Comparison of ENCODE assay signal across 10 cellular contexts in the genomic region with DNA sequence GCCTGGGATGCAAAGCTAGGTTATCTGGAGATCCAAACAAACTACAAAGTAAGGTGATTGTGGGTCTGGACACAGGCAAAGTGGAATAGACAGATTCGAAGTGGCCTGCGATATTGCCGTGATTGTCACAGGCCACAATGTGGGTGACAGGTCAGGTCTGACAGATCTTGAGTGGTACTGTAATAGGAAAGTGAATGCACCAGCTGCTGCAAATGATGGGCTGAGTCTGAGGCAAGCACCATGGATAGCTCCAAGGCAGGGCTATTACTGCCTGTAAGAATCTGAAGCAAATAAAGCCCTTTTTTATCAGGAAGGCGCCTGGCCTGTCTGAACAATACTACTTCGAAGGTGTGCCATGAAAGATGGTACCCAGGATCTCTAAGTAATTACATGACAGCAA. TPM values are rescaled to one million over a fixed set of nuclear protein-coding genes. Genes with fewer than 3 reads are reported as not detected.
DNase-seq lines count a peak whose midpoint lies in the region; ATAC-seq and TF ChIP-seq lines count a peak whose summit lies in the region.
"Had no signal": no experiment of that assay in that cellular context is flagged by ENCODE, and none has a peak within 500 bp of the region (broad histone marks: within the 10 kb centered on the region; RNA-seq: fewer than 3 reads in every experiment).

No MANE protein-coding gene starts in this region.

- H3K36me3 Mint-ChIP-seq in activated CD8-positive, alpha-beta T cell treated with anti-CD3 and anti-CD28 coated beads for 36 hours (ENCODE audit: low read depth): peaks cover 15% of the 10 kb centered on the region

- no peak overlapping the region for H3K4me3 Mint-ChIP-seq in activated CD8-positive, alpha-beta T cell treated with anti-CD3 and anti-CD28 coated beads for 36 hours

- TF ChIP-seq CTCF in activated CD8-positive, alpha-beta T cell treated with anti-CD3 and anti-CD28 coated beads for 36 hours (IDR thresholded peaks at IDR 0.05): no peak
- no peak for TF ChIP-seq CTCF in transverse colon (IDR thresholded peaks at IDR 0.05)

- H3K27me3 ChIP-seq in transverse colon: no peaks in the 10 kb centered on the region

- H3K4me1 ChIP-seq in transverse colon: no peaks in the 10 kb centered on the region

- H3K36me3 ChIP-seq in transverse colon: no peaks in the 10 kb centered on the region

- H3K9me3 Mint-ChIP-seq in activated CD8-positive, alpha-beta T cell treated with anti-CD3 and anti-CD28 coated beads for 36 hours: no peaks in the 10 kb centered on the region

- no peak overlapping the region for H3K27ac ChIP-seq in transverse colon
- H3K27ac ChIP-seq: C4-2B had no signal

- no peaks in the 10 kb centered on the region for H3K27me3 Mint-ChIP-seq in activated CD8-positive, alpha-beta T cell treated with anti-CD3 and anti-CD28 coated beads for 36 hours

- intact Hi-C loops in activated CD8-positive, alpha-beta T cell treated with anti-CD3 and anti-CD28 coated beads for 36 hours (cut with micrococcal nuclease): no loop called here
- intact Hi-C loops in transverse colon (cut with DNase I; ENCODE audit: low total_unique reads): no loop called here

- H3K9me3 ChIP-seq in transverse colon: no peaks in the 10 kb centered on the region

- WGBS in transverse colon (ENCODE audit: low coverage in 1 of 2), 2 donors: 68 to 83% methylated on average over 1 to 5 of the region's 5 CpGs

- peaks cover 36% of the 10 kb centered on the region for H3K4me1 Mint-ChIP-seq in activated CD8-positive, alpha-beta T cell treated with anti-CD3 and anti-CD28 coated beads for 36 hours (ENCODE audit: low read depth)

- TF ChIP-seq EP300 in transverse colon (IDR thresholded peaks at IDR 0.05; ENCODE audit: low read depth): no peak

- in situ Hi-C loops in ACHN (cut with HindIII; ENCODE audit: low pct_ligation_motif_present, low pct_unique_long_range_greater_than_20kb, low sequenced_read_pairs) (no loop called here), transverse colon (cut with MboI; ENCODE audit: low pct_ligation_motif_present in 1 of 4, low pct_unique_long_range_greater_than_20kb in 1 of 4, low sequenced_read_pairs in 3 of 4) (no loop called here)

- no peak overlapping the region for H3K27ac Mint-ChIP-seq in activated CD8-positive, alpha-beta T cell treated with anti-CD3 and anti-CD28 coated beads for 36 hours

- POLR2A ChIA-PET in activated CD8-positive, alpha-beta T cell treated with anti-CD3 and anti-CD28 coated beads for 36 hours (lab: Charles Lee): interaction anchor here (1.4 to 1.8 kb wide), 2 partner anchors 9 to 23 kb away, joined by 4 to 9 read pairs; a partner anchor contains a TSS

- H3K4me3 ChIP-seq in transverse colon: no peak overlapping the region

- CTCF ChIA-PET in activated CD8-positive, alpha-beta T cell treated with anti-CD3 and anti-CD28 coated beads for 36 hours (lab: Charles Lee): interaction anchor here (1.1 kb wide), 1 partner anchor 17 kb away, joined by 4 read pairs; no protein-coding TSS in a partner anchor

- ATAC-seq in activated CD8-positive, alpha-beta T cell treated with anti-CD3 and anti-CD28 coated beads for 36 hours: peak; percentile 39
- no peak for ATAC-seq in HG03280 (IDR thresholded peaks at IDR 0.05; ENCODE audit: unreplicated experiment)

- no peak for TF ChIP-seq POLR2A in transverse colon (IDR thresholded peaks at IDR 0.05)

- DNase-seq in ACHN (peak; percentile 17), HPDE6-E6E7 (ENCODE audit: extremely low spot score) (peak; percentile 31), inferior parietal cortex (ENCODE audit: extremely low spot score) (peak; percentile 22), NCI-H1048 (lab: John Stamatoyannopoulos, UW) (no peak), transverse colon (no peak), NCI-H446 treated with DMSO at 0.1 percent for 48 hours (lab: John Stamatoyannopoulos, UW) (no peak)
- DNase-seq in activated CD8-positive, alpha-beta T cell treated with anti-CD3 and anti-CD28 coated beads for 36 hours: peak; percentile 38
- DNase-seq: activated T-cell treated with anti-CD3 and anti-CD28 coated beads, Interleukin-2, amount 50 U/mL, for 1 hour had no signal

RNA-seq across cellular contexts. Expression of a gene that starts 10.0 kb away (rescaled TPM):
- 10 to 100 TPM; 48.1 to 51.4 TPM for total RNA-seq in activated CD8-positive, alpha-beta T cell treated with anti-CD3 and anti-CD28 coated beads for 36 hours
- 10 to 100 TPM; 48.1 to 63.8 (median 60.3) TPM for total RNA-seq in transverse colon

RNA-seq across cellular contexts. Expression of a gene that starts 22.3 kb away (rescaled TPM):
- 10 to 100 TPM; 21.2 to 22.7 TPM for total RNA-seq in activated CD8-positive, alpha-beta T cell treated with anti-CD3 and anti-CD28 coated beads for 36 hours
- 1 to 10 TPM in 3 of 4 donors, not detected in 1; 7.5 to 8.9 (median 7.8) TPM for total RNA-seq in transverse colon

Comparison
In these comparisons a context has a peak if more than half of its experiments do, and no peak if none do; other contexts are left out.
1. DNase-seq: peak in ACHN (single experiment), HPDE6-E6E7 (single experiment), activated CD8-positive, alpha-beta T cell treated with anti-CD3 and anti-CD28 coated beads for 36 hours (single experiment) and inferior parietal cortex (single experiment); none in NCI-H1048 (single experiment), transverse colon (single experiment) and NCI-H446 treated with DMSO at 0.1 percent for 48 hours (single experiment).